8 cellular contexts compared by ENCODE assay signal in genomic region chr10:72626444-72626754, GRCh38. TPM values are rescaled to one million over a fixed set of nuclear protein-coding genes. Genes with fewer than 3 reads are reported as not detected.
A peak's percentile ranks its signal among the peaks of the same experiment; 100 is the strongest.
DNase-seq lines count a peak whose midpoint lies in the region; ATAC-seq and TF ChIP-seq lines count a peak whose summit lies in the region.

No MANE protein-coding gene starts in this region.

- TSS peak; percentile 93 for BruUV-seq in mammary epithelial cell (replicated peaks; lab: Mats Ljungman, UMichigan)

- no peaks in the 10 kb centered on the region for H3K9me3 Mint-ChIP-seq in naive B cell

- in situ Hi-C loops in mammary epithelial cell (cut with MboI; ENCODE audit: low sequenced_read_pairs in 2 of 2): no loop called here

- H3K9ac ChIP-seq in mammary epithelial cell (ENCODE audit: insufficient read depth, low read length): peak overlapping the region; percentile 94

- H3K79me2 ChIP-seq in mammary epithelial cell (ENCODE audit: insufficient read depth, low read length): peaks cover 25% of the 10 kb centered on the region

- H3K27ac ChIP-seq in HL-60 (replicated peaks) (peak overlapping the region; percentile 75), mammary epithelial cell (ENCODE audit: insufficient read depth, low read depth, low read length) (peak overlapping the region; percentile 66)

- peak overlapping the region; percentile 92 to 100 (median 98) for H3K4me3 Mint-ChIP-seq in naive B cell

- peak overlapping the region in 4 of 6 donors; percentile 94 to 98 (median 96) for H3K27ac Mint-ChIP-seq in naive B cell

- peaks cover 15 to 17% (median 16%) of the 10 kb centered on the region in 3 donors for H3K4me1 Mint-ChIP-seq in naive B cell

- DNase-seq in AG09309 (ENCODE audit: low read depth) (no peak), HL-60 (ENCODE audit: low read depth in 1 of 2, low spot score in 1 of 2) (no peak), mammary epithelial cell (no peak), naive B cell (no peak), kidney tubule cell (ENCODE audit: low spot score) (no peak), HT-29 (ENCODE audit: low spot score) (no peak)
- no peak for DNase-seq in effector CD4-positive, alpha-beta T cell

- CTCF ChIA-PET in mammary epithelial cell (lab: Charles Lee; ENCODE audit: low non-redundant PET): no interaction called here

- H3K36me3 ChIP-seq in mammary epithelial cell (ENCODE audit: insufficient read depth, low read length): no peaks in the 10 kb centered on the region

- no peak for TF ChIP-seq CTCF in AG09309 (IDR thresholded peaks at IDR 0.05; ENCODE audit: control insufficient read depth, insufficient read depth, low read depth, low read length, missing control alignments)
- no peak for TF ChIP-seq CTCF in HL-60 (IDR thresholded peaks at IDR 0.05; ENCODE audit: insufficient read depth, low read length)
- no peak for TF ChIP-seq CTCF in mammary epithelial cell (conservative IDR thresholded peaks at IDR 0.05 in 1 of 2, IDR thresholded peaks at IDR 0.05 in 1 of 2; ENCODE audit: extremely low read depth in 1 of 2, insufficient read depth in 1 of 2, low read depth in 1 of 2, low read length in 2 of 2)

- H3K4me2 ChIP-seq in mammary epithelial cell (ENCODE audit: insufficient read depth, low read depth, low read length): peak overlapping the region; percentile 68

- intact Hi-C loops in mammary epithelial cell (cut with micrococcal nuclease): loop anchor here (1.0 to 5.0 kb wide), 3 partner anchors 62 to 264 kb away; partner anchors contain the start of gene MCU

- H3K36me3 Mint-ChIP-seq in naive B cell: peaks cover 0 to 8% of the 10 kb centered on the region in 2 donors

- H3K27me3 Mint-ChIP-seq in naive B cell: no peaks in the 10 kb centered on the region

- no peaks in the 10 kb centered on the region for H3K9me3 ChIP-seq in mammary epithelial cell (replicated peaks; ENCODE audit: insufficient read depth, low read length)

- H3K27me3 ChIP-seq in HL-60 (ENCODE audit: insufficient read depth, poor library complexity, severe bottlenecking): no peaks in the 10 kb centered on the region
- no peaks in the 10 kb centered on the region for H3K27me3 ChIP-seq in mammary epithelial cell (ENCODE audit: insufficient read depth, low read length)

- peaks cover 4% of the 10 kb centered on the region for H3K4me1 ChIP-seq in mammary epithelial cell (ENCODE audit: insufficient read depth, low read length)

- peak overlapping the region; percentile 90 for H2AFZ ChIP-seq in mammary epithelial cell (ENCODE audit: low read depth, low read length)

- H3K4me3 ChIP-seq in AG09309 (ENCODE audit: control insufficient read depth, low read depth, low read length) (peak overlapping the region; percentile 73), HL-60 (replicated peaks; ENCODE audit: insufficient read depth, low read length) (peak overlapping the region; percentile 98), mammary epithelial cell (replicated peaks in 1 of 3; ENCODE audit: insufficient read depth in 1 of 3, low read depth in 2 of 3, low read length in 3 of 3) (peak overlapping the region; percentile 42 to 95 (median 75))

- dilution Hi-C loops in mammary epithelial cell (cut with HindIII; ENCODE audit: low sequenced_read_pairs): no loop called here

- ATAC-seq in naive B cell (ENCODE audit: low read depth in 2 of 2) (no peak), HG02678 (IDR thresholded peaks at IDR 0.05; ENCODE audit: unreplicated experiment) (no peak)

- H4K20me1 ChIP-seq in mammary epithelial cell (ENCODE audit: insufficient read depth, low read length): no peaks in the 10 kb centered on the region

- 0% methylated on average over 1 of the region's 1 CpG for WGBS in mammary epithelial cell (ENCODE audit: low coverage, missing lambda C conversion rate)

RNA-seq across cellular contexts. Expression of gene MICU1, which starts 0.5 kb away (rescaled TPM):
- 10 to 100 TPM; 32.1 to 38.3 TPM for total RNA-seq in mammary epithelial cell
- polyA plus RNA-seq in mammary epithelial cell (22.5 TPM), naive B cell (ENCODE audit: low read depth in 6 of 6) (10 to 100 TPM; 26.9 to 37.6 (median 31.4) TPM)
- polyA minus RNA-seq in mammary epithelial cell: 27.5 TPM
- 21.1 and 24.3 TPM in 2 replicates for total RNA-seq in HT-29 (2014; rRNA removed; shearing (Covaris generic))
